ENCODE assay signal across 11 cellular contexts in genomic region chr19:16372065-16372915, GRCh38.
DNase-seq lines count a peak whose midpoint lies in the region; ATAC-seq and TF ChIP-seq lines count a peak whose summit lies in the region.
"Had no signal": no experiment of that assay in that cellular context is flagged by ENCODE, and none has a peak within 500 bp of the region (broad histone marks: within the 10 kb centered on the region; RNA-seq: fewer than 3 reads in every experiment).

No MANE protein-coding gene starts in this region.

- H3K4me1 Mint-ChIP-seq in nephron progenitor cell: peaks cover 38% of the 10 kb centered on the region

- H3K4me1 ChIP-seq in DND-41 (ENCODE audit: insufficient read depth, low read length): peaks cover 85% of the 10 kb centered on the region
- peaks cover 21 to 33% of the 10 kb centered on the region in 2 donors for H3K4me1 ChIP-seq in mucosa of rectum (ENCODE audit: control insufficient read depth in 2 of 2, insufficient read depth in 2 of 2, low read length in 2 of 2)

- H3K27me3 ChIP-seq in DND-41 (ENCODE audit: insufficient read depth, low read length, poor library complexity) (no peaks in the 10 kb centered on the region), mucosa of rectum (ENCODE audit: control insufficient read depth in 2 of 2, insufficient read depth in 2 of 2, low read length in 2 of 2) (peaks cover 0 to 5% of the 10 kb centered on the region in 2 donors)

- H3K27ac ChIP-seq in DND-41 (ENCODE audit: low read length) (peak overlapping the region; percentile 72), mucosa of rectum (ENCODE audit: low read depth in 2 of 2, low read length in 2 of 2) (peak overlapping the region; percentile 71 to 79)

- peak overlapping the region in 1 of 2 experiments; percentile 24; a peak in 2 of 4 replicates for H3K4me3 ChIP-seq in DND-41 (ENCODE audit: low read depth in 1 of 2, low read length in 2 of 2)
- H3K4me3 ChIP-seq in mucosa of rectum (ENCODE audit: low read length in 2 of 2): peak overlapping the region in 1 of 2 donors; percentile 42

- peaks cover 43% of the 10 kb centered on the region for H3K36me3 ChIP-seq in DND-41 (ENCODE audit: insufficient read depth, low read length)
- H3K36me3 ChIP-seq in mucosa of rectum (ENCODE audit: control insufficient read depth in 2 of 2, insufficient read depth in 2 of 2, low read length in 2 of 2): peaks cover 19 to 29% of the 10 kb centered on the region in 2 donors

- no peak for DNase-seq in DND-41
- DNase-seq in SW480 (ENCODE audit: low spot score): peak; percentile 29
- DNase-seq in nephron progenitor cell: no peak
- DNase-seq in NCI-H146 treated with DMSO at 0.1 percent for 48 hours (lab: John Stamatoyannopoulos, UW; ENCODE audit: unreplicated experiment): no peak
- DNase-seq in GF-D8 (lab: John Stamatoyannopoulos, UW): no peak
- no peak for DNase-seq in NCI-H226
- DNase-seq: hypothalamus, NCI-H1105 treated with DMSO at 0.1 percent for 48 hours, retina had no signal

- H3K36me3 Mint-ChIP-seq in nephron progenitor cell (ENCODE audit: low read depth): peaks cover 39% of the 10 kb centered on the region

- H3K4me2 ChIP-seq in DND-41 (ENCODE audit: insufficient read depth, low read length): peak overlapping the region; percentile 64

- peaks cover 61% of the 10 kb centered on the region for H4K20me1 ChIP-seq in DND-41 (ENCODE audit: insufficient read depth, low read length)

- H3K9me3 Mint-ChIP-seq in nephron progenitor cell: no peaks in the 10 kb centered on the region

- no peaks in the 10 kb centered on the region for H3K9me3 ChIP-seq in DND-41 (ENCODE audit: insufficient read depth, low read length, severe bottlenecking)
- H3K9me3 ChIP-seq in mucosa of rectum (ENCODE audit: control insufficient read depth in 2 of 2, low read length in 2 of 2): no peaks in the 10 kb centered on the region

- TF ChIP-seq CTCF in DND-41 (IDR thresholded peaks at IDR 0.05; ENCODE audit: borderline replicate concordance, extremely low read depth, low read length, poor library complexity, severe bottlenecking): no peak
- no peak for TF ChIP-seq CTCF in nephron progenitor cell (IDR thresholded peaks at IDR 0.05)

- H3K27ac Mint-ChIP-seq in nephron progenitor cell: no peak overlapping the region

- H2AFZ ChIP-seq in DND-41 (ENCODE audit: low read depth, low read length): no peak overlapping the region

- ATAC-seq in DND-41 (ENCODE audit: insufficient read depth, low read depth): no peak
- ATAC-seq in GM21423 (IDR thresholded peaks at IDR 0.05; ENCODE audit: unreplicated experiment): peak; percentile 7

- no peaks in the 10 kb centered on the region for H3K79me2 ChIP-seq in DND-41 (ENCODE audit: insufficient read depth, low read length)

- H3K4me3 Mint-ChIP-seq in nephron progenitor cell: no peak overlapping the region

- H3K9ac ChIP-seq in DND-41 (ENCODE audit: low read depth, low read length) (peak overlapping the region; percentile 33), mucosa of rectum (ENCODE audit: low read depth in 1 of 2, low read length in 2 of 2) (peak overlapping the region; percentile 35 to 46)

- H3K27me3 Mint-ChIP-seq in nephron progenitor cell (ENCODE audit: low read depth, poor library complexity): no peaks in the 10 kb centered on the region
